ENCODE assay signal across 12 cellular contexts in the genomic region with DNA sequence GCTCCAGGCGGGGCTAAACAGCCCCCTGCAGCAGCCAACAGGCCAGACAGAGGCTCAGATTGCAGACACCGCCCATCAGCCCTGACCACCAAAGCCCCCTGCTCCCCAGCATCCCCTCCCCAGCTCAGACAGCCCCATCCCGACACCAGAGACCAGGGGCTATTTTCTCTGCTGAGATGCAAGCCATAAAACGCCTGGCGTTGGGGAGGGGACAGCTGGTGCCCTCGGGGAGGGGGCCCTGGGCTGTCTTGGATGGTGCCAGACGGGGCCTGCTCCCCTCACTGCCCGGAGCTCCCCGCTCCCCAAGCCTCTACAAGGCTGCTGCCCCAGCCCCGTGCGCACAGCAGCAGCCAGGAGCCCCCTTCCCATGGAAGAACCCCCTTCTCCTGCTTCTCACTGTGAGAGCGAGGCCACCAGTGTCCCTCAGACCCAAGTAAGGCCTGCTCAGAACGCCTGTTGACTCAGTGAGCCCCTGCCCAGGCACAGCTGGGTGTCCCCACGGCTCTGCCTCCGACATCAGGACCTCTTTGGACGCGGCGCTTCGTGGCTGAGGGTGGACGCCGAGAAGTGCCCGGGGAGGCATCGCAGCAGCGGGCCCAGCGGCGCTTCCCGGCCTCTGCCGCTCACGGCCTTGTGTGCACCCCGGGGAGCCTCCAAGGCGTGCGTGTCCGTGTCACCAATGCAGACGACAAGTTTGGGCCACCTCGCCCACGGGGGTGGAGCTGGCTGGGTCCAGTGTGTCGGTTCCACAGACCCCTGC. TPM values are rescaled to one million over a fixed set of nuclear protein-coding genes. Genes with fewer than 3 reads are reported as not detected.
DNase-seq lines count a peak whose midpoint lies in the region; ATAC-seq and TF ChIP-seq lines count a peak whose summit lies in the region.
"Had no signal": no experiment of that assay in that cellular context is flagged by ENCODE, and none has a peak within 500 bp of the region (broad histone marks: within the 10 kb centered on the region; RNA-seq: fewer than 3 reads in every experiment).

No MANE protein-coding gene starts in this region.

- ATAC-seq in GM21619 (IDR thresholded peaks at IDR 0.05; ENCODE audit: unreplicated experiment), result peak; percentile 12
- ATAC-seq in effector memory CD8-positive, alpha-beta T cell (replicated peaks), result peak; percentile 22
- ATAC-seq in HG02938 (IDR thresholded peaks at IDR 0.05; ENCODE audit: unreplicated experiment), result no peak

- H3K9ac ChIP-seq in HUES6 (ENCODE audit: low read length) (peak overlapping the region; percentile 23), smooth muscle cell (ENCODE audit: low read depth) (no peak overlapping the region), endodermal cell (ENCODE audit: extremely low read depth, low read length, poor library complexity, severe bottlenecking) (no peak overlapping the region)

- intact Hi-C loops in ascending aorta (cut with DNase I), result no loop called here

- WGBS in smooth muscle cell (ENCODE audit: low lambda C conversion rate), result 55% methylated on average over 28 of the region's 37 CpGs
- WGBS in endodermal cell (ENCODE audit: insufficient coverage in 1 of 2, insufficient read length in 1 of 2), 2 experiments, result 47 to 60% methylated on average over 22 to 37 of the region's 37 CpGs

- no peaks in the 10 kb centered on the region for H3K79me2 ChIP-seq in smooth muscle cell (ENCODE audit: low read depth)

- H3K9me3 ChIP-seq in HUES6 (ENCODE audit: control insufficient read depth, insufficient read depth, low read depth, low read length), result no peaks in the 10 kb centered on the region
- no peaks in the 10 kb centered on the region for H3K9me3 ChIP-seq in smooth muscle cell (replicated peaks; ENCODE audit: low read depth)
- H3K9me3 ChIP-seq in endodermal cell (ENCODE audit: control insufficient read depth, low read length), result no peaks in the 10 kb centered on the region
- H3K9me3 ChIP-seq in ascending aorta, result no peaks in the 10 kb centered on the region

- H3K27ac Mint-ChIP-seq in effector memory CD8-positive, alpha-beta T cell, result no peak overlapping the region
- no peak overlapping the region for H3K27ac Mint-ChIP-seq in endodermal cell
- H3K27ac Mint-ChIP-seq: natural killer cell treated with Interleukin-12 subunit alpha and Interleukin-12 subunit beta and Interleukin-15 and Interleukin-18, amount 100 ng/mL, for 72 hours had no signal

- DNase-seq in effector memory CD8-positive, alpha-beta T cell, result no peak
- DNase-seq in smooth muscle cell (lab: John Stamatoyannopoulos, UW; ENCODE audit: unreplicated experiment) (peak; percentile 17), MV-4-11 (lab: John Stamatoyannopoulos, UW) (no peak), endodermal cell (no peak), ascending aorta (ENCODE audit: low spot score in 2 of 2) (no peak)
- DNase-seq: DMS153, NCI-H1436 had no signal

- peaks cover 11% of the 10 kb centered on the region for H3K4me1 ChIP-seq in HUES6 (ENCODE audit: control insufficient read depth, insufficient read depth, low read length)
- no peaks in the 10 kb centered on the region for H3K4me1 ChIP-seq in smooth muscle cell (ENCODE audit: low read depth)
- H3K4me1 ChIP-seq in endodermal cell (ENCODE audit: control insufficient read depth, insufficient read depth, low read length), result no peaks in the 10 kb centered on the region
- H3K4me1 ChIP-seq in ascending aorta, result peaks cover 0 to 4% of the 10 kb centered on the region in 2 donors

- H3K27ac ChIP-seq in HUES6 (ENCODE audit: low read depth, low read length) (no peak overlapping the region), smooth muscle cell (ENCODE audit: low read depth) (no peak overlapping the region), endodermal cell (ENCODE audit: low read depth, low read length) (no peak overlapping the region), ascending aorta (no peak overlapping the region)
- H3K27ac ChIP-seq: cardiac muscle cell had no signal

- H3K27me3 Mint-ChIP-seq in effector memory CD8-positive, alpha-beta T cell, result no peaks in the 10 kb centered on the region
- H3K27me3 Mint-ChIP-seq in endodermal cell (ENCODE audit: insufficient read depth), result peaks cover 35% of the 10 kb centered on the region
- H3K27me3 Mint-ChIP-seq: natural killer cell treated with Interleukin-12 subunit alpha and Interleukin-12 subunit beta and Interleukin-15 and Interleukin-18, amount 100 ng/mL, for 72 hours had no signal

- H2AFZ ChIP-seq in smooth muscle cell (ENCODE audit: low read depth), result no peak overlapping the region

- no peaks in the 10 kb centered on the region for H3K9me3 Mint-ChIP-seq in effector memory CD8-positive, alpha-beta T cell
- no peaks in the 10 kb centered on the region for H3K9me3 Mint-ChIP-seq in endodermal cell
- H3K9me3 Mint-ChIP-seq: natural killer cell treated with Interleukin-12 subunit alpha and Interleukin-12 subunit beta and Interleukin-15 and Interleukin-18, amount 100 ng/mL, for 72 hours had no signal

- peaks cover 17% of the 10 kb centered on the region for H3K36me3 Mint-ChIP-seq in effector memory CD8-positive, alpha-beta T cell (ENCODE audit: insufficient read depth)
- no peaks in the 10 kb centered on the region for H3K36me3 Mint-ChIP-seq in endodermal cell (ENCODE audit: low read depth)
- H3K36me3 Mint-ChIP-seq: natural killer cell treated with Interleukin-12 subunit alpha and Interleukin-12 subunit beta and Interleukin-15 and Interleukin-18, amount 100 ng/mL, for 72 hours had no signal

- TF ChIP-seq CTCF in smooth muscle cell (IDR thresholded peaks at IDR 0.05; ENCODE audit: borderline replicate concordance, insufficient read depth, poor library complexity, severe bottlenecking), result no peak
- TF ChIP-seq CTCF in endodermal cell (conservative IDR thresholded peaks at IDR 0.05), result no peak
- no peak for TF ChIP-seq CTCF in ascending aorta (IDR thresholded peaks at IDR 0.05)

- no peaks in the 10 kb centered on the region for H3F3A ChIP-seq in smooth muscle cell (ENCODE audit: low read depth)

- H4K20me1 ChIP-seq in smooth muscle cell (ENCODE audit: low read depth), result no peaks in the 10 kb centered on the region

- H3K36me3 ChIP-seq in HUES6 (ENCODE audit: control insufficient read depth, insufficient read depth, low read length) (no peaks in the 10 kb centered on the region), smooth muscle cell (ENCODE audit: low read depth) (no peaks in the 10 kb centered on the region), endodermal cell (ENCODE audit: control insufficient read depth, insufficient read depth, low read length) (no peaks in the 10 kb centered on the region), ascending aorta (no peaks in the 10 kb centered on the region)
- H3K36me3 ChIP-seq: cardiac muscle cell had no signal

- peak overlapping the region; percentile 33 to 53 for H3K4me3 Mint-ChIP-seq in effector memory CD8-positive, alpha-beta T cell
- H3K4me3 Mint-ChIP-seq in endodermal cell, result no peak overlapping the region
- H3K4me3 Mint-ChIP-seq: natural killer cell treated with Interleukin-12 subunit alpha and Interleukin-12 subunit beta and Interleukin-15 and Interleukin-18, amount 100 ng/mL, for 72 hours had no signal

- H3K4me1 Mint-ChIP-seq in effector memory CD8-positive, alpha-beta T cell (ENCODE audit: low read depth in 2 of 2), result peaks cover 1 to 3% of the 10 kb centered on the region in 2 donors
- no peaks in the 10 kb centered on the region for H3K4me1 Mint-ChIP-seq in endodermal cell

- H3K27me3 ChIP-seq in HUES6 (ENCODE audit: control insufficient read depth, insufficient read depth, low read length) (peaks cover 54% of the 10 kb centered on the region), smooth muscle cell (ENCODE audit: low read depth) (peaks cover 23% of the 10 kb centered on the region), endodermal cell (ENCODE audit: control insufficient read depth, insufficient read depth, low read length, poor library complexity, severe bottlenecking) (peaks cover 39% of the 10 kb centered on the region), ascending aorta (no peaks in the 10 kb centered on the region)

- H3K4me2 ChIP-seq in smooth muscle cell, result peak overlapping the region; percentile 75

- H3K4me3 ChIP-seq in HUES6 (ENCODE audit: low read depth, low read length) (peak overlapping the region; percentile 48), smooth muscle cell (peak overlapping the region; percentile 37), endodermal cell (ENCODE audit: low read length) (no peak overlapping the region), ascending aorta (peak overlapping the region in 1 of 2 donors; percentile 61)

RNA-seq across cellular contexts. Expression of gene GET4, which starts 32.0 kb away (rescaled TPM):
- total RNA-seq in smooth muscle cell (17.0 and 26.3 TPM in 2 replicates), endodermal cell (10 to 100 TPM; 73.3 to 84.3 TPM), ascending aorta (4.2 TPM)
- 39.9 and 52.3 TPM in 2 replicates for polyA plus RNA-seq in smooth muscle cell
- polyA plus RNA-seq in endodermal cell (2013, experiment 1 of 2), result 49.1 TPM
- 46.6 TPM for polyA plus RNA-seq in endodermal cell (2013, experiment 2 of 2)

RNA-seq across cellular contexts. Expression of gene ADAP1, which starts 46.1 kb away (rescaled TPM):
- total RNA-seq in smooth muscle cell (2.0 and 3.0 TPM in 2 replicates), endodermal cell (1 to 10 TPM; 3.8 to 6.5 TPM), ascending aorta (44.5 TPM)
- polyA plus RNA-seq in smooth muscle cell, result 1.3 and 2.4 TPM in 2 replicates
- 1.4 TPM for polyA plus RNA-seq in endodermal cell (2013, experiment 1 of 2)
- 1.2 TPM for polyA plus RNA-seq in endodermal cell (2013, experiment 2 of 2)
